ENCODE assay signal across 33 cellular contexts in the genomic region with DNA sequence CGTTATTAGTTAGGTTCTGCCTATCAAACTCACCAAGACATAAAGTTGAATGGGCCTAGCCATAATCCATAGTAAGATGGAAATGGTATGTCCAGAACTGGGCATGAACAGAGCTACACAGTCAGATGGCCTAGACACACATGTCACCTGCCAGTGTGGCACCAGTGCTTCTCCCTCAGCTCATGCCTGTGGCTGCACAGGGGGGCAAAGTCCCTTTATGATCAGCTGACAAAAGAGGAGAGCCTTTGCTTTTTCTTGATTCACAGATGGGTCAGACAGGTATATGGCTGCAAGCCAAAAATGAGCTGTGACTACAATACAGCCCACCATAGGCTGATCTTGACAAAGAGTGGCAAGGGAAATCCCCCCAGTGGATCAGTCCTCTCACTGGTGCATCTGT.
"Had no signal": no experiment of that assay in that cellular context is flagged by ENCODE, and none has a peak within 500 bp of the region (broad histone marks: within the 10 kb centered on the region; RNA-seq: fewer than 3 reads in every experiment).

No MANE protein-coding gene starts in this region.

- DNase-seq: activated B cell treated with CpG ODN at 0.5 μM for 24 hours; activated CD4-positive, alpha-beta T cell treated with anti-CD3 and anti-CD28 coated beads for 48 hours; activated CD4-positive, alpha-beta T cell treated with anti-CD3 and anti-CD28 coated beads, Interleukin-2, amount 50 U/mL, for 4 hours; activated CD4-positive, CD25-positive, alpha-beta regulatory T cell treated with anti-CD3 and anti-CD28 coated beads, Interleukin-2, amount 50 U/mL, for 72 hours; activated CD8-positive, alpha-beta T cell treated with anti-CD3 and anti-CD28 coated beads for 36 hours; activated effector memory CD4-positive, alpha-beta T cell treated with anti-CD3 and anti-CD28 coated beads, Interleukin-2, amount 50 U/mL, for 16 hours; activated naive CD4-positive, alpha-beta T cell; activated naive CD4-positive, alpha-beta T cell treated with anti-CD3 and anti-CD28 coated beads, Interleukin-2, amount 50 U/mL, for 16 hours; activated naive CD8-positive, alpha-beta T cell treated with anti-CD3 and anti-CD28 coated beads for 36 hours; activated T-cell treated with anti-CD3 and anti-CD28 coated beads, Interleukin-2, amount 50 U/mL, for 1 hour; activated T-cell treated with anti-CD3 and anti-CD28 coated beads, Interleukin-2, amount 50 U/mL, for 72 hours; adrenal gland; anterior cingulate cortex; caudate nucleus; NCI-H1105; NCI-H1417 treated with DMSO at 0.1 percent for 48 hours; NCI-H1694; NCI-H1930; NCI-H2081 treated with DMSO at 0.1 percent for 48 hours; NCI-H345; NCI-H524 treated with DMSO at 0.1 percent for 48 hours; PC-3; RPMI8226; SHP77 treated with DMSO at 0.1 percent for 48 hours; SK-N-SH; T-cell; T-helper 17 cell had no signal

- H3K27ac Mint-ChIP-seq: activated B cell treated with CpG ODN at 0.5 μM for 24 hours; activated CD8-positive, alpha-beta T cell treated with anti-CD3 and anti-CD28 coated beads for 36 hours; activated naive CD8-positive, alpha-beta T cell treated with anti-CD3 and anti-CD28 coated beads for 36 hours; activated T-cell treated with anti-CD3 and anti-CD28 coated beads, Interleukin-2, amount 50 U/mL, for 72 hours; activated T-helper 17 cell treated with anti-CD3 and anti-CD28 coated beads, Interleukin-2, amount 50 U/mL, for 72 hours; brain; T-cell; T-helper 17 cell had no signal

- H3K27me3 Mint-ChIP-seq: activated B cell treated with CpG ODN at 0.5 μM for 24 hours; activated CD8-positive, alpha-beta T cell treated with anti-CD3 and anti-CD28 coated beads for 36 hours; activated naive CD8-positive, alpha-beta T cell treated with anti-CD3 and anti-CD28 coated beads for 36 hours; activated T-helper 17 cell treated with anti-CD3 and anti-CD28 coated beads, Interleukin-2, amount 50 U/mL, for 72 hours; brain; T-cell; T-helper 17 cell had no signal

- H3K9me3 Mint-ChIP-seq: activated B cell treated with CpG ODN at 0.5 μM for 24 hours; activated CD8-positive, alpha-beta T cell treated with anti-CD3 and anti-CD28 coated beads for 36 hours; activated naive CD8-positive, alpha-beta T cell treated with anti-CD3 and anti-CD28 coated beads for 36 hours; activated T-cell treated with anti-CD3 and anti-CD28 coated beads, Interleukin-2, amount 50 U/mL, for 72 hours; activated T-helper 17 cell treated with anti-CD3 and anti-CD28 coated beads, Interleukin-2, amount 50 U/mL, for 72 hours; brain; T-cell had no signal

- H3K36me3 Mint-ChIP-seq: activated naive CD8-positive, alpha-beta T cell treated with anti-CD3 and anti-CD28 coated beads for 36 hours; brain had no signal

- ATAC-seq: activated CD8-positive, alpha-beta T cell treated with anti-CD3 and anti-CD28 coated beads for 36 hours; activated T-cell treated with anti-CD3 and anti-CD28 coated beads, Interleukin-2, amount 50 U/mL, for 72 hours; activated T-helper 17 cell treated with anti-CD3 and anti-CD28 coated beads, Interleukin-2, amount 50 U/mL, for 72 hours; PC-3; T-cell; T-helper 17 cell had no signal

- H3K4me1 Mint-ChIP-seq: brain had no signal

- H3K9me2 ChIP-seq: SK-N-SH had no signal

- H3K9me3 ChIP-seq: adrenal gland, Peyer's patch, SJSA1, SK-N-SH had no signal

- H3K27me3 ChIP-seq: adrenal gland, Peyer's patch, SJSA1 had no signal

- FAIRE-seq: bronchial epithelial cell had no signal

- H3K4me2 ChIP-seq: SK-N-SH had no signal

- H3K9ac ChIP-seq: SK-N-SH had no signal

- H3K4me3 ChIP-seq: adrenal gland, Peyer's patch, SJSA1 had no signal

- H3K27ac ChIP-seq: adrenal gland, Peyer's patch, SJSA1, VCaP had no signal

- H3K36me3 ChIP-seq: adrenal gland, Peyer's patch, SJSA1 had no signal

- H3K4me3 Mint-ChIP-seq: activated B cell treated with CpG ODN at 0.5 μM for 24 hours; activated CD8-positive, alpha-beta T cell treated with anti-CD3 and anti-CD28 coated beads for 36 hours; activated naive CD8-positive, alpha-beta T cell treated with anti-CD3 and anti-CD28 coated beads for 36 hours; activated T-cell treated with anti-CD3 and anti-CD28 coated beads, Interleukin-2, amount 50 U/mL, for 72 hours; activated T-helper 17 cell treated with anti-CD3 and anti-CD28 coated beads, Interleukin-2, amount 50 U/mL, for 72 hours; brain; T-cell; T-helper 17 cell had no signal
